In the genomic region with DNA sequence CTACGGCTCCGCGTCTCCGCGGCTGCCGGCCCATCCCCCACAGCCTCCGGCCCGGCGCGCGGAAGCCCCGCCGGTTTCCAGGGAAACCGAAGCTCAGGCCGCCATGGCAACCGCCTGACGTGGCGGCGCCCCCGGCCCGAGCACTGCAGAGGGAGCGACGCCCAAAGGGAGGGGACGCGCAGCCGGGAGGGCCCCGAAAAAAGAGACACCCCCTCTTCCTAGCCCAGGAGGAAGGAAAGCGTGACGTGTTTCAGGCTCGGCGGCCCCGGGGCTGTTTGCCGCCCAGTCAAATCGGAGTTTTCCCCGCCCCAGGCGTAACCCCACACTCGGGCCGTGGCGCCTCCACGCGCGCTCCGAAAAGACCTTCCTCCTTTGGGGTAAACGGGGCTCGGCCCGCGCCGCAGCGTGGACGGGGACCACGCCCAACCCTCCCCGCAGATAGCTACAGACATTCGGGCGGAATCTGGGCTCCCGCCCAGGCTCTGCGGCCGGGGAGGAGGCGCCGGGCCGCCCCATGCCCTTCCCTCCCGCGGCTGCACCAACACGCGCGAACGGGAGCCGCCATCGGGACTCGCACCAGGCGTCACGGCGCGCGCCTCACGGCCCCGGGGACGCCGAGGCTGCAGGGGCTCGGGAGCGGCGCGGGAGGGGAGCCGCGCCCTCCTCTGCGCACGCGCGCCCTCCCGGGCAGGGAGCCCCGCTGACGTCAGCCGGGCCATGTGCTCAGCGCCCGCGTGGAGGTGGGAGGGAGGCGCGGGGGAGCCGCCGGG, we compare ENCODE assay signal across 1 cellular context.
TF ChIP-seq lines count a peak whose summit lies in the region.

No MANE protein-coding gene starts in this region.

TF ChIP-seq in IMR-90, 13 proteins besides CTCF, POLR2A, EP300 and RAD21 (continued from another document):
- TF ChIP-seq RFX5 (IDR thresholded peaks at IDR 0.05; ENCODE audit: low read depth, low read length) (no peak), BHLHE40 (IDR thresholded peaks at IDR 0.05; ENCODE audit: low read depth, low read length) (no peak), FOS (IDR thresholded peaks at IDR 0.05; ENCODE audit: low read depth, low read length) (no peak), SMC3 (IDR thresholded peaks at IDR 0.05; ENCODE audit: low read depth, low read length) (no peak), NFE2L2 (IDR thresholded peaks at IDR 0.05; ENCODE audit: low read depth, low read length) (no peak), RCOR1 (IDR thresholded peaks at IDR 0.05; ENCODE audit: insufficient replicate concordance, low read length) (no peak), MAZ (IDR thresholded peaks at IDR 0.05; ENCODE audit: borderline replicate concordance, low read depth, low read length) (peak; percentile 90; the same call in 1 of the 2 replicates), MXI1 (IDR thresholded peaks at IDR 0.05; ENCODE audit: borderline replicate concordance, low read depth, low read length) (peak; percentile 69; the same call in 1 of the 2 replicates)
- TF ChIP-seq, protein P1, sequence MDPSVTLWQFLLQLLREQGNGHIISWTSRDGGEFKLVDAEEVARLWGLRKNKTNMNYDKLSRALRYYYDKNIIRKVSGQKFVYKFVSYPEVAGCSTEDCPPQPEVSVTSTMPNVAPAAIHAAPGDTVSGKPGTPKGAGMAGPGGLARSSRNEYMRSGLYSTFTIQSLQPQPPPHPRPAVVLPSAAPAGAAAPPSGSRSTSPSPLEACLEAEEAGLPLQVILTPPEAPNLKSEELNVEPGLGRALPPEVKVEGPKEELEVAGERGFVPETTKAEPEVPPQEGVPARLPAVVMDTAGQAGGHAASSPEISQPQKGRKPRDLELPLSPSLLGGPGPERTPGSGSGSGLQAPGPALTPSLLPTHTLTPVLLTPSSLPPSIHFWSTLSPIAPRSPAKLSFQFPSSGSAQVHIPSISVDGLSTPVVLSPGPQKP (IDR thresholded peaks at IDR 0.05; ENCODE audit: borderline replicate concordance, low read depth, low read length): no peak
- TF ChIP-seq, protein P2, sequence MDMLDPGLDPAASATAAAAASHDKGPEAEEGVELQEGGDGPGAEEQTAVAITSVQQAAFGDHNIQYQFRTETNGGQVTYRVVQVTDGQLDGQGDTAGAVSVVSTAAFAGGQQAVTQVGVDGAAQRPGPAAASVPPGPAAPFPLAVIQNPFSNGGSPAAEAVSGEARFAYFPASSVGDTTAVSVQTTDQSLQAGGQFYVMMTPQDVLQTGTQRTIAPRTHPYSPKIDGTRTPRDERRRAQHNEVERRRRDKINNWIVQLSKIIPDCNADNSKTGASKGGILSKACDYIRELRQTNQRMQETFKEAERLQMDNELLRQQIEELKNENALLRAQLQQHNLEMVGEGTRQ (IDR thresholded peaks at IDR 0.05; ENCODE audit: low read depth, low read length): peak; percentile 76
